8 cellular contexts compared by ENCODE assay signal in the genomic region with DNA sequence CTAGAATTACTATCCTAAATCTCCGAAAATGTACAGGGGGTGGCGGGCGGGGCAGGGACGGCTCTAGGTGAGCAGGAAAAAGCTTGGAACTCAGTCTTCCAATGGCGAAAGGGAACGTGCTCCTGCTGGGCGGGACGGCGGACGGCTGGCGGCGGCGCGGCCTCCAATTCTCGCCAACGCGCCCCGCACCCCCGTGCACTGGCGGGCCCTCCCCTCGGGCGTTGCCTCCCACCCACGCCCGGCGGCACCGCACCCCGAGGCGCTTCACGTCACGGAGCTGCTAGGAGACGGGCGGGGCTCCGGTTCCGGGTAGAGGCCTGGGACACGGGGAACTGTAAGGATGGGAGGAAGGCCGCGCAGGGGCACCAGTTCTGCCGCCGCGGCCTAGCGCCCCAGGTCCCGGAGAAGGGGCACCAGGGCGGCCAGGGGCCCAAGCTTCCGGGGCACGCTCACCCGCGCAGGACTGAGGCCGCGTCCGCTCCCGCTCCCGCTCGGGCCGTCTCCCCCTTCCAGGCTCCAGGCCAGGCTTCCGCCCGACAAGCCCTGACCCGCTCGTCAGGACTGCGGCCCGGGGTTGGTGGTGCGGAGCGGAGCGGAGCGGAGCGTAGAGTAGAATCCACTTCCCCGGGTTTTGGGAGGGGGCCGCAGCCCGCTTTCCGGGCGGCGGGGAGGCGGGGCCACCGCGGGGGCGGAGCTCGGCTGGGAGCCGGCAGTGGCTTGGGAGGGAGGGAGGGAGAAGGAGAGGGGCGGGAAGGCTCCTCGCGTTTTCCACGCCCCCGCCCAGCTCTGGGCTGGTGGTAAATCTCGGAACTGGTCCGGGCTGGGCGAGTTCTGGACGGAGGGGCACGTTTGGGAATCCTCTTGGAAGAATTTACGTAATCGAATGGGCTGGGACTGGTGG. TPM values are rescaled to one million over a fixed set of nuclear protein-coding genes. Genes with fewer than 3 reads are reported as not detected.
DNase-seq lines count a peak whose midpoint lies in the region; ATAC-seq and TF ChIP-seq lines count a peak whose summit lies in the region.

A gene (minus strand): TSS at position 594 of the 901 bp plus-strand sequence. CDS start 3,167 bp downstream, outside the sequence.

- H3K4me3 ChIP-seq in KMS-11 (IDR thresholded peaks at IDR 0.05; ENCODE audit: insufficient read depth, low read depth, low read length) (peak within 1 kb of the TSS; percentile 90), Peyer's patch (peak within 1 kb of the TSS; percentile 79 to 98 (median 87)), esophagus muscularis mucosa (peak within 1 kb of the TSS; percentile 71 to 95 (median 80))

- peak within 1 kb of the TSS; percentile 98 for H3K9ac ChIP-seq in KMS-11

- H3K27ac ChIP-seq in KMS-11 = peak within 1 kb of the TSS; percentile 94
- peak within 1 kb of the TSS; percentile 98 to 100 (median 98) for H3K27ac ChIP-seq in Peyer's patch
- peak within 1 kb of the TSS; percentile 95 to 100 (median 98) for H3K27ac ChIP-seq in esophagus muscularis mucosa (replicated peaks in 1 of 4)

- H4K20me1 ChIP-seq in KMS-11 (ENCODE audit: insufficient read depth) = no peaks in the 10 kb centered on the region

- TF ChIP-seq CTCF in KMS-11 (conservative IDR thresholded peaks at IDR 0.05; ENCODE audit: low read depth, low read length) = no peak
- no peak for TF ChIP-seq CTCF in Peyer's patch (IDR thresholded peaks at IDR 0.05)
- TF ChIP-seq CTCF in esophagus muscularis mucosa (IDR thresholded peaks at IDR 0.05) = no peak

- H2AFZ ChIP-seq in KMS-11 (ENCODE audit: low read depth) = peak within 1 kb of the TSS; percentile 73

- TF ChIP-seq POLR2A in Peyer's patch (IDR thresholded peaks at IDR 0.05) (peak; percentile 91 to 96), esophagus muscularis mucosa (IDR thresholded peaks at IDR 0.05; ENCODE audit: low read depth) (peak; percentile 95)

- H3K4me1 ChIP-seq in KMS-11 (ENCODE audit: low read depth, poor library complexity, severe bottlenecking) (peaks cover 20% of the 10 kb centered on the region), Peyer's patch (peaks cover 0 to 16% (median 3%) of the 10 kb centered on the region in 4 donors), esophagus muscularis mucosa (peaks cover 18 to 47% (median 39%) of the 10 kb centered on the region in 4 donors)

- peak; percentile 92 for TF ChIP-seq EP300 in esophagus muscularis mucosa (IDR thresholded peaks at IDR 0.05)

- intact Hi-C loops in esophagus muscularis mucosa (cut with DNase I) = loop anchor here (2.0 to 5.0 kb wide), 3 partner anchors 47 to 133 kb away; a partner anchor contains a TSS

- H3K36me3 ChIP-seq in KMS-11 (ENCODE audit: insufficient read depth) (no peaks in the 10 kb centered on the region), Peyer's patch (peaks cover 0 to 7% (median 0%) of the 10 kb centered on the region in 3 donors), esophagus muscularis mucosa (peaks cover 0 to 17% (median 10%) of the 10 kb centered on the region in 4 donors)

- H3K79me2 ChIP-seq in KMS-11 (ENCODE audit: insufficient read depth, low read depth) = peaks cover 20% of the 10 kb centered on the region

- peak; percentile 84 for ATAC-seq in GM21737 (IDR thresholded peaks at IDR 0.05; ENCODE audit: unreplicated experiment)

- WGBS in esophagus muscularis mucosa = 0% methylated on average over 22 of the region's 89 CpGs

- no peaks in the 10 kb centered on the region for H3K9me3 ChIP-seq in Peyer's patch
- no peaks in the 10 kb centered on the region for H3K9me3 ChIP-seq in esophagus muscularis mucosa

- DNase-seq in DMS53 treated with DMSO at 0.1 percent for 48 hours (lab: John Stamatoyannopoulos, UW; ENCODE audit: unreplicated experiment) (peak; percentile 92), Peyer's patch (peak; percentile 84 to 97 (median 96)), esophagus muscularis mucosa (ENCODE audit: extremely low spot score) (peak; percentile 99), myocyte (ENCODE audit: low read depth) (peak; percentile 98)
- DNase-seq in activated T-cell treated with anti-CD3 and anti-CD28 coated beads, Interleukin-2, amount 50 U/mL, for 48 hours = peak; percentile 94 to 96
- DNase-seq in stimulated activated CD8-positive, alpha-beta memory T cell treated with anti-CD3 and anti-CD28 coated beads, Interleukin-7, amount 100 ng/mL, for 48 hours (ENCODE audit: extremely low read depth in 1 of 2, low read depth in 1 of 2) = peak; percentile 91 to 92

- H3K4me2 ChIP-seq in KMS-11 = peak within 1 kb of the TSS; percentile 91

- H3K27me3 ChIP-seq in KMS-11 (ENCODE audit: insufficient read depth, low read depth) (no peaks in the 10 kb centered on the region), Peyer's patch (no peaks in the 10 kb centered on the region), esophagus muscularis mucosa (no peaks in the 10 kb centered on the region)

RNA-seq across cellular contexts. Expression of the gene that starts here (rescaled TPM):
- total RNA-seq in Peyer's patch (10 to 100 TPM; 13.7 to 59.4 (median 16.8) TPM), esophagus muscularis mucosa (10 to 100 TPM; 18.1 to 30.0 (median 21.7) TPM), myocyte (18.3 and 18.7 TPM in 2 replicates)
- 7.7 TPM for polyA plus RNA-seq in myocyte (2012)

Comparison
In these comparisons a context has a peak if more than half of its experiments do, and no peak if none do; other contexts are left out.
1. Peak in every context shown above with its lines: DNase-seq, ATAC-seq, H3K4me3 ChIP-seq and H3K27ac ChIP-seq.